24 cellular contexts compared by ENCODE assay signal in genomic region chr11:112316971-112317370, GRCh38. TPM values are rescaled to one million over a fixed set of nuclear protein-coding genes. Genes with fewer than 3 reads are reported as not detected.
"Had no signal": no experiment of that assay in that cellular context is flagged by ENCODE, and none has a peak within 500 bp of the region (broad histone marks: within the 10 kb centered on the region; RNA-seq: fewer than 3 reads in every experiment).

No MANE protein-coding gene starts in this region.

- H3K9me3 Mint-ChIP-seq: activated naive CD8-positive, alpha-beta T cell treated with anti-CD3 and anti-CD28 coated beads, Interleukin-2, amount 50 U/mL, for 24 hours; activated T-helper 2 cell treated with anti-CD3 and anti-CD28 coated beads, Interferon-gamma antibody, Interleukin-2, Interleukin-4, amounts not matched to agents 10 μg/mL and 5 μg/mL and 100 μg/mL, durations not matched to agents 14 hours and 24 hours and 36 hours; neural crest cell; stimulated activated naive B cell treated with anti-CD40 and anti-IgM and Interleukin-4, amounts not matched to agents 10 μg/mL and 1 μg/mL and 100 μg/mL, for 72 hours; T-cell had no signal

- H3K27ac Mint-ChIP-seq: activated naive CD4-positive, alpha-beta T cell treated with anti-CD3 and anti-CD28 coated beads for 36 hours; activated naive CD8-positive, alpha-beta T cell treated with anti-CD3 and anti-CD28 coated beads, Interleukin-2, amount 50 U/mL, for 24 hours; activated T-helper 2 cell treated with anti-CD3 and anti-CD28 coated beads, Interferon-gamma antibody, Interleukin-2, Interleukin-4, amounts not matched to agents 10 μg/mL and 5 μg/mL and 100 μg/mL, durations not matched to agents 14 hours and 24 hours and 36 hours; stimulated activated naive B cell treated with anti-CD40 and anti-IgM and Interleukin-4, amounts not matched to agents 10 μg/mL and 1 μg/mL and 100 μg/mL, for 72 hours; T-cell had no signal

- H3K27me3 ChIP-seq: cardiac muscle cell, ovary had no signal

- H3K4me3 ChIP-seq: cardiac muscle cell, ovary had no signal

- H3K4me1 Mint-ChIP-seq: neural crest cell; stimulated activated naive B cell treated with anti-CD40 and anti-IgM and Interleukin-4, amounts not matched to agents 10 μg/mL and 1 μg/mL and 100 μg/mL, for 72 hours had no signal

- DNase-seq: activated CD4-positive, alpha-beta T cell treated with anti-CD3 and anti-CD28 coated beads, Interleukin-2, amount 50 U/mL, for 4 hours; activated naive CD4-positive, alpha-beta T cell treated with anti-CD3 and anti-CD28 coated beads for 36 hours; activated naive CD8-positive, alpha-beta T cell treated with anti-CD3 and anti-CD28 coated beads, Interleukin-2, amount 50 U/mL, for 24 hours; activated T-cell treated with anti-CD3 and anti-CD28 coated beads, Interleukin-2, amount 50 U/mL, for 1 hour; foreskin fibroblast; glutamatergic neuron; hypothalamus; mesendoderm; ovary; stimulated activated CD4-positive, alpha-beta T cell treated with anti-CD3 and anti-CD28 coated beads, Interleukin-4, amount 100 ng/mL, for 1 hour; stimulated activated naive B cell treated with anti-CD40 and anti-IgM and Interleukin-4, amounts not matched to agents 10 μg/mL and 1 μg/mL and 100 μg/mL, for 72 hours; T-cell; T-helper 9 cell; trophoblast cell had no signal

- H3K9me3 ChIP-seq: ovary had no signal

- ATAC-seq: activated CD4-positive, CD25-positive, alpha-beta regulatory T cell treated with anti-CD3 and anti-CD28 coated beads, Interleukin-2, amount 50 U/mL, for 24 hours; activated naive CD8-positive, alpha-beta T cell treated with anti-CD3 and anti-CD28 coated beads, Interleukin-2, amount 50 U/mL, for 24 hours; esophagus mucosa; sciatic nerve; stimulated activated naive B cell treated with anti-CD40 and anti-IgM and Interleukin-4, amounts not matched to agents 10 μg/mL and 1 μg/mL and 100 μg/mL, for 72 hours; T-cell had no signal

- H3K4me3 Mint-ChIP-seq: activated naive CD4-positive, alpha-beta T cell treated with anti-CD3 and anti-CD28 coated beads for 36 hours; activated naive CD8-positive, alpha-beta T cell treated with anti-CD3 and anti-CD28 coated beads, Interleukin-2, amount 50 U/mL, for 24 hours; neural crest cell; stimulated activated naive B cell treated with anti-CD40 and anti-IgM and Interleukin-4, amounts not matched to agents 10 μg/mL and 1 μg/mL and 100 μg/mL, for 72 hours; T-cell had no signal

- H3K27me3 Mint-ChIP-seq: activated naive CD8-positive, alpha-beta T cell treated with anti-CD3 and anti-CD28 coated beads, Interleukin-2, amount 50 U/mL, for 24 hours; stimulated activated naive B cell treated with anti-CD40 and anti-IgM and Interleukin-4, amounts not matched to agents 10 μg/mL and 1 μg/mL and 100 μg/mL, for 72 hours; T-cell had no signal

- H3K36me3 ChIP-seq: cardiac muscle cell, ovary had no signal

- H3K27ac ChIP-seq: cardiac muscle cell, ovary had no signal

RNA-seq across cellular contexts. Expression of gene PLET1, which starts 56.3 kb away (rescaled TPM):
- total RNA-seq: activated naive CD4-positive, alpha-beta T cell treated with anti-CD3 and anti-CD28 coated beads for 36 hours; activated T-helper 2 cell treated with anti-CD3 and anti-CD28 coated beads, Interferon-gamma antibody, Interleukin-2, Interleukin-4, amounts not matched to agents 10 μg/mL and 5 μg/mL and 100 μg/mL, durations not matched to agents 14 hours and 24 hours and 36 hours; cardiac muscle cell; esophagus mucosa; kidney epithelial cell; liver; neural crest cell; ovary; pulmonary artery endothelial cell; sciatic nerve; subcutaneous adipose tissue; T-cell had no signal
- polyA plus RNA-seq: cardiac muscle cell, liver, ovary had no signal
